ENCODE assay signal across 16 cellular contexts in the genomic region with DNA sequence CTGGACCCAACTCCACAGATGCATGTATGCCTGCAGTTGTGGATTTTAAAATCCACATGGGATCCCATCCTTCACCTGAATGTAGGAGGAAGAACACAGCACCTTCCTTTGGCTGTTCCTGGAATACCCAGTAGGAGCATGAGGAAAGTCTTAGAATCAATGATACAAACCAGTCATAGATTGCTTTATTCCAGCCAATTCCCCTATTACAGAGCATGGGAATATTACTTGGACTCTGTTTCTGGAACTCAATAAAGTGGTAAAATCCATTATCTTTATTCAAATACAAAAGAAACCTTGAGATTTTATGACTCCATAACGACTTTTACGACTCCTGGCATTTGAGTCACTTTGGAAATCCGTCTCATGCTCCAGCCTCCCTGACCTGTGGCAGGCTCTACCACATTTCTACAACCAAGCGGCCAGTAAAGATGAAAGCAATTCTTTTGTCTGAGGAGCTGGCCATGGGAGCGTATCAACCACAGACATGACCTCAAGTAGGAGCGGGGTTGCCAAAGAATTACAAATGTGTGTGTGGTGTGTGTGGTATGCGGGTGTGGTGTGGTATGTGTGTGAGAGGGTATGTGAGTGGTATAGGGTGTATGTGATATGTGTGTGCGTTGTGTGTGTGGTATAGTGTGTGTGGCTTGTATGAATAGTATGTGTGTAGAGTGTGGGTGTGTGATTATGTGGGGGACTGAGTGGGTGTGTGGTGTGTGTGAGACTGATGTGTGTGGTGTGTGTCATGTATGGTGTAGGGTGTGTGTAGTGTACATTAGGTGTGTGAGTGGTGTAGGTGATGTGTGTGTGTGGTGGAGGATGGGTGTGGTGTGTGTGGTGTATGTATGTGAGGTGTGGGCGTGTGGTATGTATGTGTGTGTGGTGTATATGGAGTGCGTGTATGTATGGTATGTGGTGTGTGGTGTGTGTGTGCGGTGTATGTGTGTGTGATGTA. TPM values are rescaled to one million over a fixed set of nuclear protein-coding genes. Genes with fewer than 3 reads are reported as not detected.
DNase-seq lines count a peak whose midpoint lies in the region; ATAC-seq, FAIRE-seq and TF ChIP-seq lines count a peak whose summit lies in the region.
"Had no signal": no experiment of that assay in that cellular context is flagged by ENCODE, and none has a peak within 500 bp of the region (broad histone marks: within the 10 kb centered on the region; RNA-seq: fewer than 3 reads in every experiment).

No MANE protein-coding gene starts in this region.

- H3K9me3 ChIP-seq in mammary epithelial cell (replicated peaks; ENCODE audit: insufficient read depth, low read length) (no peaks in the 10 kb centered on the region), upper lobe of right lung (no peaks in the 10 kb centered on the region), A673 (ENCODE audit: low read depth, low read length, poor library complexity, severe bottlenecking) (no peaks in the 10 kb centered on the region)

- H3K27me3 ChIP-seq in mammary epithelial cell (ENCODE audit: insufficient read depth, low read length) = no peaks in the 10 kb centered on the region
- H3K27me3 ChIP-seq in bronchial epithelial cell (ENCODE audit: control insufficient read depth, insufficient read depth, low read length) = no peaks in the 10 kb centered on the region
- no peaks in the 10 kb centered on the region for H3K27me3 ChIP-seq in upper lobe of right lung
- peaks cover 13% of the 10 kb centered on the region for H3K27me3 ChIP-seq in A673 (replicated peaks; ENCODE audit: insufficient read depth, low read depth, low read length, poor library complexity)
- H3K27me3 ChIP-seq: brain microvascular endothelial cell, SJSA1 had no signal

- H3K4me3 Mint-ChIP-seq in MCF 10A (ENCODE audit: unreplicated experiment) = no peak overlapping the region
- H3K4me3 Mint-ChIP-seq: effector memory CD8-positive, alpha-beta T cell had no signal

- dilution Hi-C loops in mammary epithelial cell (cut with HindIII; ENCODE audit: low sequenced_read_pairs) = loop anchor here (5.0 to 10.0 kb wide), 2 partner anchors 33 to 164 kb away; no protein-coding TSS in a partner anchor

- H3K27ac Mint-ChIP-seq in MCF 10A (ENCODE audit: low read depth, unreplicated experiment) = no peak overlapping the region
- H3K27ac Mint-ChIP-seq: effector memory CD8-positive, alpha-beta T cell had no signal

- TF ChIP-seq CTCF in mammary epithelial cell (conservative IDR thresholded peaks at IDR 0.05 in 1 of 2, IDR thresholded peaks at IDR 0.05 in 1 of 2; ENCODE audit: extremely low read depth in 1 of 2, insufficient read depth in 1 of 2, low read depth in 1 of 2, low read length in 2 of 2) (no peak), MCF 10A (IDR thresholded peaks at IDR 0.05; ENCODE audit: unreplicated experiment) (no peak), bronchial epithelial cell (IDR thresholded peaks at IDR 0.05; ENCODE audit: insufficient read depth, low read length, severe bottlenecking) (no peak), upper lobe of right lung (IDR thresholded peaks at IDR 0.05) (no peak), A673 (conservative IDR thresholded peaks at IDR 0.05; ENCODE audit: low read depth, low read length) (no peak)

- H3K27me3 Mint-ChIP-seq in MCF 10A (ENCODE audit: insufficient read depth, unreplicated experiment) = no peaks in the 10 kb centered on the region
- H3K27me3 Mint-ChIP-seq: effector memory CD8-positive, alpha-beta T cell had no signal

- H3K4me3 ChIP-seq in mammary epithelial cell (replicated peaks in 1 of 3; ENCODE audit: insufficient read depth in 1 of 3, low read depth in 2 of 3, low read length in 3 of 3) (no peak overlapping the region), bronchial epithelial cell (ENCODE audit: low read depth, low read length) (no peak overlapping the region), upper lobe of right lung (no peak overlapping the region), A673 (ENCODE audit: low read depth, low read length, poor library complexity, severe bottlenecking) (no peak overlapping the region)
- H3K4me3 ChIP-seq: SJSA1 had no signal

- H3K4me1 Mint-ChIP-seq in MCF 10A (ENCODE audit: insufficient read depth, unreplicated experiment) = peaks cover 10% of the 10 kb centered on the region

- peak overlapping the region; percentile 27 for H3K27ac ChIP-seq in mammary epithelial cell (ENCODE audit: insufficient read depth, low read depth, low read length)
- no peak overlapping the region for H3K27ac ChIP-seq in upper lobe of right lung
- H3K27ac ChIP-seq in A673 (ENCODE audit: low read depth, low read length, poor library complexity, severe bottlenecking) = no peak overlapping the region
- H3K27ac ChIP-seq: brain microvascular endothelial cell, SJSA1 had no signal

- 25% methylated on average over 9 of the region's 11 CpGs for WGBS in mammary epithelial cell (ENCODE audit: low coverage, missing lambda C conversion rate)

- BruUV-seq in mammary epithelial cell (replicated peaks; lab: Mats Ljungman, UMichigan) = no TSS peak
- BruUV-seq in MCF 10A (replicated peaks; lab: Mats Ljungman, UMichigan) = no TSS peak
- no TSS peak for BruUV-seq in A673 (replicated peaks; lab: Mats Ljungman, UMichigan)

- CTCF ChIA-PET in mammary epithelial cell (lab: Charles Lee; ENCODE audit: low non-redundant PET) = no interaction called here
- CTCF ChIA-PET in MCF 10A (lab: Yijun Ruan, JAX) = interaction anchor here (1.1 kb wide), 1 partner anchor 22 kb away, joined by 4 read pairs; no protein-coding TSS in a partner anchor
- CTCF ChIA-PET in A673 (lab: Charles Lee) = no interaction called here

- DNase-seq in mammary epithelial cell (peak; percentile 93), MCF 10A (ENCODE audit: unreplicated experiment) (no peak), bronchial epithelial cell (ENCODE audit: low read depth) (peak; percentile 34), left kidney (ENCODE audit: low read depth, low spot score) (peak; percentile 34), upper lobe of right lung (no peak), A673 (ENCODE audit: low spot score) (no peak)
- DNase-seq: 8988T; activated gamma-delta T cell; brain microvascular endothelial cell; effector memory CD8-positive, alpha-beta T cell; H7; left cardiac atrium had no signal

- peak overlapping the region; percentile 10 for H3K4me2 ChIP-seq in mammary epithelial cell (ENCODE audit: insufficient read depth, low read depth, low read length)

- POLR2A ChIA-PET in MCF 10A (lab: Yijun Ruan, JAX) = no interaction called here
- POLR2A ChIA-PET in A673 (lab: Charles Lee; ENCODE audit: low non-redundant PET) = no interaction called here

- ATAC-seq in upper lobe of right lung = peak; percentile 31
- no peak for ATAC-seq in HG02759 (IDR thresholded peaks at IDR 0.05; ENCODE audit: unreplicated experiment)
- no peak for ATAC-seq in HG02678 (IDR thresholded peaks at IDR 0.05; ENCODE audit: unreplicated experiment)
- ATAC-seq: effector memory CD8-positive, alpha-beta T cell; left cardiac atrium had no signal

- peak overlapping the region; percentile 4 for H2AFZ ChIP-seq in mammary epithelial cell (ENCODE audit: low read depth, low read length)

- intact Hi-C loops in mammary epithelial cell (cut with micrococcal nuclease) (loop anchor here (1.0 to 5.0 kb wide), 2 partner anchors 25 to 167 kb away; no protein-coding TSS in a partner anchor), MCF 10A (cut with micrococcal nuclease) (no loop called here), upper lobe of right lung (cut with DNase I) (no loop called here), A673 (cut with micrococcal nuclease; ENCODE audit: unreplicated experiment) (no loop called here)

- no peaks in the 10 kb centered on the region for H3K79me2 ChIP-seq in mammary epithelial cell (ENCODE audit: insufficient read depth, low read length)

- H3K36me3 Mint-ChIP-seq in MCF 10A (ENCODE audit: insufficient read depth, unreplicated experiment) = no peaks in the 10 kb centered on the region

- H3K9ac ChIP-seq in mammary epithelial cell (ENCODE audit: insufficient read depth, low read length) = no peak overlapping the region

- no peaks in the 10 kb centered on the region for H4K20me1 ChIP-seq in mammary epithelial cell (ENCODE audit: insufficient read depth, low read length)

- H3K36me3 ChIP-seq in mammary epithelial cell (ENCODE audit: insufficient read depth, low read length) = no peaks in the 10 kb centered on the region
- H3K36me3 ChIP-seq in bronchial epithelial cell (ENCODE audit: control insufficient read depth, insufficient read depth, low read length) = no peaks in the 10 kb centered on the region
- no peaks in the 10 kb centered on the region for H3K36me3 ChIP-seq in upper lobe of right lung
- H3K36me3 ChIP-seq in A673 (ENCODE audit: insufficient read depth, low read length, poor library complexity, severe bottlenecking) = no peaks in the 10 kb centered on the region
- H3K36me3 ChIP-seq: brain microvascular endothelial cell, SJSA1 had no signal

- peaks cover 70% of the 10 kb centered on the region for H3K4me1 ChIP-seq in mammary epithelial cell (ENCODE audit: insufficient read depth, low read length)
- no peaks in the 10 kb centered on the region for H3K4me1 ChIP-seq in upper lobe of right lung
- H3K4me1 ChIP-seq in A673 (ENCODE audit: insufficient read depth, low read length, poor library complexity, severe bottlenecking) = no peaks in the 10 kb centered on the region

- peak; percentile 99 for FAIRE-seq in bronchial epithelial cell (lab: Jason Lieb, UNC)
- FAIRE-seq: TTC549 had no signal

- H3K9me3 Mint-ChIP-seq in MCF 10A (ENCODE audit: unreplicated experiment) = no peaks in the 10 kb centered on the region

- in situ Hi-C loops in mammary epithelial cell (cut with MboI; ENCODE audit: low sequenced_read_pairs in 2 of 2) = no loop called here

RNA-seq across cellular contexts. Expression of a gene that starts 40.0 kb away (rescaled TPM):
- total RNA-seq in mammary epithelial cell (10 to 100 TPM; 18.3 to 61.5 TPM), MCF 10A (2022) (36.0 and 39.8 TPM in 2 replicates), bronchial epithelial cell (3.9 and 80.6 TPM in 2 replicates), upper lobe of right lung (31.6 TPM), A673 (2021) (2.1 and 3.6 TPM in 2 replicates)
- 8.9 TPM for polyA plus RNA-seq in mammary epithelial cell
- 8.0 TPM for polyA minus RNA-seq in mammary epithelial cell

Comparison
In these comparisons a context has a peak if more than half of its experiments do, and no peak if none do; other contexts are left out.
1. DNase-seq: peak in mammary epithelial cell (single experiment), bronchial epithelial cell (single experiment) and left kidney (single experiment); none in MCF 10A (single experiment), upper lobe of right lung (single experiment) and A673 (single experiment).